In genomic region chr3:12444582-12445468, GRCh38 we compare ENCODE assay signal across 15 cellular contexts. TPM values are rescaled to one million over a fixed set of nuclear protein-coding genes. Genes with fewer than 3 reads are reported as not detected.
DNase-seq lines count a peak whose midpoint lies in the region; ATAC-seq and TF ChIP-seq lines count a peak whose summit lies in the region.
"Had no signal": no experiment of that assay in that cellular context is flagged by ENCODE, and none has a peak within 500 bp of the region (broad histone marks: within the 10 kb centered on the region; RNA-seq: fewer than 3 reads in every experiment).

No MANE protein-coding gene starts in this region.

- CTCF ChIA-PET in HCT116 (lab: Charles Lee): no interaction called here

- H3K4me3 ChIP-seq in HCT116 (replicated peaks in 1 of 2; ENCODE audit: low read depth in 1 of 2, low read length in 2 of 2) (peak overlapping the region; percentile 36 to 47), Peyer's patch (peak overlapping the region in 2 of 4 donors; percentile 13 to 24), prostate gland (no peak overlapping the region)
- H3K4me3 ChIP-seq: GM23248 had no signal

- no peak for TF ChIP-seq RAD21 in HCT116 (IDR thresholded peaks at IDR 0.05; ENCODE audit: low read depth)

- TF ChIP-seq POLR2A in HCT116 (IDR thresholded peaks at IDR 0.05; ENCODE audit: borderline replicate concordance, extremely low read depth, insufficient read depth, insufficient read length): no peak
- no peak for TF ChIP-seq POLR2A in Peyer's patch (IDR thresholded peaks at IDR 0.05)
- peak; percentile 21 for TF ChIP-seq POLR2A in prostate gland (IDR thresholded peaks at IDR 0.05)

- TF ChIP-seq CTCF in HCT116 (IDR thresholded peaks at IDR 0.05 in 2 of 3, conservative IDR thresholded peaks at IDR 0.05 in 1 of 3; ENCODE audit: borderline replicate concordance in 1 of 3, insufficient read depth in 1 of 3, low read depth in 2 of 3, low read length in 2 of 3) (no peak), Peyer's patch (IDR thresholded peaks at IDR 0.05) (no peak), prostate gland (IDR thresholded peaks at IDR 0.05) (no peak)

- RAD21 ChIA-PET in HCT116 (lab: Charles Lee; ENCODE audit: low non-redundant PET in 1 of 2, low total read pairs in 2 of 2, uncharacterized antibody in 2 of 2, unreplicated experiment in 2 of 2): no interaction called here

- 40% methylated on average over 24 of the region's 24 CpGs for WGBS in prostate gland

- H3K9me3 ChIP-seq in HCT116 (ENCODE audit: control insufficient read depth in 1 of 2, insufficient read depth in 1 of 2, low read depth in 1 of 2, low read length in 2 of 2) (no peaks in the 10 kb centered on the region), Peyer's patch (no peaks in the 10 kb centered on the region), prostate gland (no peaks in the 10 kb centered on the region)

- POLR2A ChIA-PET in HCT116 (lab: Charles Lee): interaction anchor here (1.0 kb wide), 1 partner anchor 12 kb away, joined by 5 read pairs; no protein-coding TSS in a partner anchor

- H3K27ac ChIP-seq in HCT116 (ENCODE audit: low read depth, low read length) (peak overlapping the region; percentile 89), Peyer's patch (peak overlapping the region in 3 of 4 donors; percentile 70 to 94 (median 82)), prostate gland (no peak overlapping the region)
- H3K27ac ChIP-seq: GM23248 had no signal

- no peaks in the 10 kb centered on the region for H3K9me2 ChIP-seq in HCT116 (ENCODE audit: insufficient read depth)

- TSS peak; percentile 88 for BruUV-seq in HCT116 (replicated peaks; lab: Mats Ljungman, UMichigan)

- H4K20me1 ChIP-seq in HCT116 (ENCODE audit: insufficient read depth): no peaks in the 10 kb centered on the region

- peak overlapping the region; percentile 70 for H3K9ac ChIP-seq in HCT116 (ENCODE audit: low read length)
- H3K9ac ChIP-seq: GM23248 had no signal

- ATAC-seq in HCT116: peak; percentile 87
- no peak for ATAC-seq in HG03439 (IDR thresholded peaks at IDR 0.05; ENCODE audit: unreplicated experiment)
- ATAC-seq in GM19351 (IDR thresholded peaks at IDR 0.05; ENCODE audit: unreplicated experiment): no peak

- no peaks in the 10 kb centered on the region for H3K27me3 ChIP-seq in HCT116 (ENCODE audit: insufficient read depth, low read length)
- H3K27me3 ChIP-seq in Peyer's patch: no peaks in the 10 kb centered on the region
- no peaks in the 10 kb centered on the region for H3K27me3 ChIP-seq in prostate gland (replicated peaks; ENCODE audit: insufficient read depth)

- H2AFZ ChIP-seq in HCT116 (ENCODE audit: low read depth, low read length, poor library complexity, severe bottlenecking): peak overlapping the region; percentile 29
- H2AFZ ChIP-seq: GM23248 had no signal

- H3K4me2 ChIP-seq in HCT116 (ENCODE audit: low read length): peak overlapping the region; percentile 83

- no peaks in the 10 kb centered on the region for H3K79me2 ChIP-seq in HCT116 (ENCODE audit: insufficient read depth, low read length)

- H3K4me1 ChIP-seq in HCT116 (ENCODE audit: control insufficient read depth in 1 of 2, insufficient read depth in 2 of 2, low read length in 2 of 2) (peaks cover 30 to 68% of the 10 kb centered on the region in 2 experiments), Peyer's patch (peaks cover 0 to 23% (median 0%) of the 10 kb centered on the region in 4 donors), prostate gland (replicated peaks) (no peaks in the 10 kb centered on the region)

- H3K36me3 ChIP-seq in HCT116 (ENCODE audit: control insufficient read depth in 1 of 2, insufficient read depth in 2 of 2, low read length in 2 of 2): no peaks in the 10 kb centered on the region
- H3K36me3 ChIP-seq in Peyer's patch: no peaks in the 10 kb centered on the region
- H3K36me3 ChIP-seq in prostate gland: no peaks in the 10 kb centered on the region

- intact Hi-C loops in HCT116 (cut with micrococcal nuclease): loop anchor here (1.0 kb wide), 2 partner anchors 34 to 40 kb away; no protein-coding TSS in a partner anchor
- intact Hi-C loops in prostate gland (cut with DNase I): no loop called here

- DNase-seq in HCT116 (ENCODE audit: low read depth, low spot score): peak; percentile 88
- peak in 2 of 3 donors; percentile 86 to 89 for DNase-seq in Peyer's patch
- peak; percentile 27 for DNase-seq in glomerular visceral epithelial cell (ENCODE audit: extremely low spot score)
- no peak for DNase-seq in prostate gland (ENCODE audit: low spot score)
- no peak for DNase-seq in NCI-H526 (lab: John Stamatoyannopoulos, UW)
- DNase-seq in NCI-H2171 (lab: John Stamatoyannopoulos, UW): no peak
- DNase-seq: cortex of kidney; DMS79; GM23248; head of caudate nucleus; NCI-H1092 treated with DMSO at 0.1 percent for 48 hours; NCI-H748 treated with DMSO at 0.1 percent for 48 hours; stimulated activated naive CD4-positive, alpha-beta T cell had no signal

TF ChIP-seq in HCT116, 20 proteins besides CTCF, POLR2A, EP300 and RAD21:
- TF ChIP-seq POLR2AphosphoS5 (IDR thresholded peaks at IDR 0.05; ENCODE audit: low read depth, low read length) (peak; percentile 72), ZFX (IDR thresholded peaks at IDR 0.05) (peak; percentile 34; the same call in 1 of the 2 replicates), SP1 (IDR thresholded peaks at IDR 0.05; ENCODE audit: low read depth) (no peak), YY1 (IDR thresholded peaks at IDR 0.05; ENCODE audit: extremely low read depth, insufficient replicate concordance, low read depth, low read length) (peak; percentile 60)

RNA-seq across cellular contexts. Expression of gene TSEN2, which starts 39.5 kb away (rescaled TPM):
- total RNA-seq in HCT116 (2021; ENCODE audit: unreplicated experiment): 35.5 TPM
- 16.1 and 21.7 TPM in 2 replicates for polyA plus RNA-seq in HCT116 (2012)
- 10 to 100 TPM in 3 of 4 donors, 1 to 10 TPM in 1; 8.1 to 39.9 (median 32.6) TPM for total RNA-seq in Peyer's patch
- 10 to 100 TPM; 13.8 to 14.9 TPM for total RNA-seq in prostate gland

Comparison
In these comparisons a context has a peak if more than half of its experiments do, and no peak if none do; other contexts are left out.
1. DNase-seq: peak in HCT116 (single experiment), Peyer's patch (2 of 3) and glomerular visceral epithelial cell (single experiment); none in prostate gland (single experiment), NCI-H526 (0 of 2) and NCI-H2171 (single experiment).
2. H3K27ac ChIP-seq: peak in HCT116 (single experiment) and Peyer's patch (3 of 4); none in prostate gland (0 of 2).
3. H3K4me3 ChIP-seq: peak in HCT116 (2 of 2); none in prostate gland (0 of 2).